Comparison of ENCODE assay signal across 1 cellular context in genomic region chr9:27573699-27574265, GRCh38.
TF ChIP-seq lines count a peak whose summit lies in the region.

No MANE protein-coding gene starts in this region.

TF ChIP-seq in HepG2, 621 proteins besides CTCF, POLR2A, EP300 and RAD21 (continued from another document and continues in another):
- no peak for TF ChIP-seq ZNF724P (CRISPR knock-in tag; IDR thresholded peaks at IDR 0.05; ENCODE audit: borderline replicate concordance)
- no peak for TF ChIP-seq CSRNP2 (CRISPR knock-in tag; conservative IDR thresholded peaks at IDR 0.05; ENCODE audit: low read depth)
- TF ChIP-seq MATR3 (CRISPR knock-in tag; IDR thresholded peaks at IDR 0.05): no peak
- TF ChIP-seq DRAP1 (CRISPR knock-in tag; IDR thresholded peaks at IDR 0.05): peak; percentile 61; the same call in 1 of the 2 replicates
- no peak for TF ChIP-seq ZNF562 (CRISPR knock-in tag; IDR thresholded peaks at IDR 0.05; ENCODE audit: borderline replicate concordance)
- no peak for TF ChIP-seq ZNF577 (CRISPR knock-in tag; IDR thresholded peaks at IDR 0.05; ENCODE audit: borderline replicate concordance, low read depth)
- TF ChIP-seq TAF1 (CRISPR knock-in tag; IDR thresholded peaks at IDR 0.05): no peak
- peak; percentile 45; the same call in 1 of the 2 replicates for TF ChIP-seq ZNF142 (CRISPR knock-in tag; IDR thresholded peaks at IDR 0.05)
- TF ChIP-seq ATM (IDR thresholded peaks at IDR 0.05; ENCODE audit: borderline replicate concordance): no peak
- no peak for TF ChIP-seq ZNF761 (CRISPR knock-in tag; conservative IDR thresholded peaks at IDR 0.05)
- no peak for TF ChIP-seq DDIT3 (CRISPR knock-in tag; IDR thresholded peaks at IDR 0.05)
- TF ChIP-seq NFE2L1 (CRISPR knock-in tag; IDR thresholded peaks at IDR 0.05; ENCODE audit: borderline replicate concordance): no peak
- TF ChIP-seq KDM3A (CRISPR knock-in tag; IDR thresholded peaks at IDR 0.05; ENCODE audit: low read depth): no peak
- no peak for TF ChIP-seq ETS1 (CRISPR knock-in tag; IDR thresholded peaks at IDR 0.05)
- TF ChIP-seq ZNF451 (CRISPR knock-in tag; IDR thresholded peaks at IDR 0.05): no peak
- no peak for TF ChIP-seq PRDM15 (CRISPR knock-in tag; IDR thresholded peaks at IDR 0.05)
- no peak for TF ChIP-seq ZNF33A (CRISPR knock-in tag; IDR thresholded peaks at IDR 0.05; ENCODE audit: borderline replicate concordance)
- no peak for TF ChIP-seq AGO1 (IDR thresholded peaks at IDR 0.05; ENCODE audit: low read depth, low read length, poor library complexity, severe bottlenecking)
- TF ChIP-seq TMF1 (CRISPR knock-in tag; IDR thresholded peaks at IDR 0.05; ENCODE audit: low read depth): no peak
- TF ChIP-seq ZNF644 (CRISPR knock-in tag; IDR thresholded peaks at IDR 0.05; ENCODE audit: low read depth): no peak
- no peak for TF ChIP-seq JDP2 (CRISPR knock-in tag; IDR thresholded peaks at IDR 0.05; ENCODE audit: borderline replicate concordance)
- no peak for TF ChIP-seq NR2F2 (IDR thresholded peaks at IDR 0.05; ENCODE audit: borderline replicate concordance, low read depth)
- TF ChIP-seq MLLT10 (CRISPR knock-in tag; IDR thresholded peaks at IDR 0.05): no peak
- no peak for TF ChIP-seq NR1H2 (CRISPR knock-in tag; IDR thresholded peaks at IDR 0.05; ENCODE audit: borderline replicate concordance, low read depth)
- TF ChIP-seq ZNF33B (CRISPR knock-in tag; IDR thresholded peaks at IDR 0.05): no peak
- no peak for TF ChIP-seq ELK4 (CRISPR knock-in tag; IDR thresholded peaks at IDR 0.05; ENCODE audit: borderline replicate concordance)
- TF ChIP-seq YY1 (IDR thresholded peaks at IDR 0.05; ENCODE audit: insufficient read depth, insufficient replicate concordance, low read depth, low read length): peak; percentile 85
- TF ChIP-seq KLF12 (CRISPR knock-in tag; IDR thresholded peaks at IDR 0.05; ENCODE audit: borderline replicate concordance): 0 out of 2 replicates have a peak, but pooled peaks have one; percentile 55
- TF ChIP-seq STAG1 (CRISPR knock-in tag; IDR thresholded peaks at IDR 0.05): no peak
- no peak for TF ChIP-seq ZNF337 (CRISPR knock-in tag; IDR thresholded peaks at IDR 0.05; ENCODE audit: borderline replicate concordance, low read depth)
- TF ChIP-seq ZBTB43 (CRISPR knock-in tag; conservative IDR thresholded peaks at IDR 0.05): 0 out of 2 replicates have a peak, but pooled peaks have one; percentile 34
- peak; percentile 57 for TF ChIP-seq GABPA (IDR thresholded peaks at IDR 0.05; ENCODE audit: low read depth, low read length)
- peak; percentile 92 for TF ChIP-seq GABPA (CRISPR knock-in tag; IDR thresholded peaks at IDR 0.05; ENCODE audit: low read depth)
- TF ChIP-seq ZNF136 (CRISPR knock-in tag; IDR thresholded peaks at IDR 0.05; ENCODE audit: low read depth): no peak
- peak; percentile 59; the same call in 1 of the 2 replicates for TF ChIP-seq TGIF2 (CRISPR knock-in tag; IDR thresholded peaks at IDR 0.05)
- no peak for TF ChIP-seq SIN3B (IDR thresholded peaks at IDR 0.05; ENCODE audit: low read length)
- peak; percentile 66; the same call in 1 of the 2 replicates for TF ChIP-seq ZNF670 (CRISPR knock-in tag; IDR thresholded peaks at IDR 0.05; ENCODE audit: borderline replicate concordance)
- TF ChIP-seq ZNF263 (CRISPR knock-in tag; IDR thresholded peaks at IDR 0.05): no peak
- TF ChIP-seq REXO4 (CRISPR knock-in tag; IDR thresholded peaks at IDR 0.05; ENCODE audit: borderline replicate concordance): no peak
- no peak for TF ChIP-seq PAWR (CRISPR knock-in tag; IDR thresholded peaks at IDR 0.05; ENCODE audit: borderline replicate concordance)
- peak; percentile 71 for TF ChIP-seq ZNF772 (CRISPR knock-in tag; IDR thresholded peaks at IDR 0.05)
- no peak for TF ChIP-seq CENPBD1 (CRISPR knock-in tag; IDR thresholded peaks at IDR 0.05; ENCODE audit: borderline replicate concordance, low read depth)
- no peak for TF ChIP-seq ZNF280D (CRISPR knock-in tag; IDR thresholded peaks at IDR 0.05)
- TF ChIP-seq MTA1 (CRISPR knock-in tag; IDR thresholded peaks at IDR 0.05; ENCODE audit: borderline replicate concordance): 0 out of 2 replicates have a peak, but pooled peaks have one; percentile 39
- no peak for TF ChIP-seq ZSCAN21 (CRISPR knock-in tag; IDR thresholded peaks at IDR 0.05; ENCODE audit: borderline replicate concordance)
- no peak for TF ChIP-seq GPN1 (CRISPR knock-in tag; IDR thresholded peaks at IDR 0.05; ENCODE audit: borderline replicate concordance)
